ENCODE assay signal across 31 cellular contexts in genomic region chr21:30282850-30283249, GRCh38. TPM values are rescaled to one million over a fixed set of nuclear protein-coding genes. Genes with fewer than 3 reads are reported as not detected.
"Had no signal": no experiment of that assay in that cellular context is flagged by ENCODE, and none has a peak within 500 bp of the region (broad histone marks: within the 10 kb centered on the region; RNA-seq: fewer than 3 reads in every experiment).

TSS of gene KRTAP24-1 (minus strand) at chr21:30282950. CDS start at chr21:30282932, 18 bp downstream.

- ATAC-seq: effector memory CD8-positive, alpha-beta T cell; esophagus mucosa; gastrocnemius medialis; heart right ventricle; left lung; left ventricle myocardium superior; mucosa of descending colon had no signal

- H3K27ac Mint-ChIP-seq: dendritic cell treated with granulocyte-macrophage colony-stimulating factor and Interleukin-4, amounts not matched to agents 40 ng/mL and 50 ng/mL, for 4 days; effector memory CD8-positive, alpha-beta T cell; endodermal cell; mesothelial cell of epicardium had no signal

- H3K27me3 Mint-ChIP-seq: dendritic cell treated with granulocyte-macrophage colony-stimulating factor and Interleukin-4, amounts not matched to agents 40 ng/mL and 50 ng/mL, for 4 days; effector memory CD8-positive, alpha-beta T cell had no signal

- H3K36me3 ChIP-seq: colonic mucosa, esophagus squamous epithelium, gastrocnemius medialis, heart right ventricle, left lung, lower lobe of right lung had no signal

- H3K4me1 ChIP-seq: colonic mucosa, esophagus squamous epithelium, gastrocnemius medialis, heart right ventricle, left lung, lower lobe of right lung had no signal

- H3K9me3 ChIP-seq: colonic mucosa, esophagus squamous epithelium, gastrocnemius medialis, left lung, lower lobe of right lung, mucosa of descending colon had no signal

- H3K4me3 Mint-ChIP-seq: dendritic cell treated with granulocyte-macrophage colony-stimulating factor and Interleukin-4, amounts not matched to agents 40 ng/mL and 50 ng/mL, for 4 days; effector memory CD8-positive, alpha-beta T cell; endodermal cell; mesothelial cell of epicardium had no signal

- H3K27ac ChIP-seq: colonic mucosa, epithelial cell of prostate, esophagus squamous epithelium, gastrocnemius medialis, heart right ventricle, left lung, lower lobe of right lung had no signal

- H3K4me3 ChIP-seq: colonic mucosa, esophagus squamous epithelium, gastrocnemius medialis, heart right ventricle, left lung, lower lobe of right lung, mucosa of descending colon had no signal

- H3K27me3 ChIP-seq: colonic mucosa, esophagus squamous epithelium, gastrocnemius medialis, heart right ventricle, left lung had no signal

- DNase-seq: colonic mucosa; cortex of kidney; effector CD8-positive, alpha-beta T cell; effector memory CD8-positive, alpha-beta T cell; endodermal cell; erythroblast; esophagus squamous epithelium; foreskin fibroblast; foreskin melanocyte; gastrocnemius medialis; glutamatergic neuron; head of caudate nucleus; heart right ventricle; hippocampal formation; left cardiac atrium; left lung; left ventricle myocardium superior; lower lobe of right lung; mesenchymal stem cell; mucosa of descending colon had no signal

- H3K36me3 Mint-ChIP-seq: mesothelial cell of epicardium had no signal

- H3K9me3 Mint-ChIP-seq: dendritic cell treated with granulocyte-macrophage colony-stimulating factor and Interleukin-4, amounts not matched to agents 40 ng/mL and 50 ng/mL, for 4 days; endodermal cell had no signal

RNA-seq across cellular contexts. Expression of gene KRTAP24-1, which starts in this region (rescaled TPM):
- total RNA-seq: colonic mucosa, dermis microvascular lymphatic vessel endothelial cell, endodermal cell, esophagus mucosa, esophagus squamous epithelium, gastrocnemius medialis, glomerular endothelial cell, heart right ventricle, kidney epithelial cell, left cardiac atrium, left lung, left ventricle myocardium superior, lower lobe of right lung, lung microvascular endothelial cell, mesenteric fat pad, mesothelial cell of epicardium, mucosa of descending colon, myocyte had no signal
- polyA plus RNA-seq: heart right ventricle, keratinocyte had no signal
